In genomic region chr3:160112996-160113395, GRCh38 we compare ENCODE assay signal across 22 cellular contexts.
DNase-seq lines count a peak whose midpoint lies in the region; ATAC-seq, FAIRE-seq and TF ChIP-seq lines count a peak whose summit lies in the region.
"Had no signal": no experiment of that assay in that cellular context is flagged by ENCODE, and none has a peak within 500 bp of the region (broad histone marks: within the 10 kb centered on the region; RNA-seq: fewer than 3 reads in every experiment).

No MANE protein-coding gene starts in this region.

- peaks cover 6 to 11% of the 10 kb centered on the region in 2 donors for H3K27me3 Mint-ChIP-seq in stimulated activated naive B cell treated with anti-CD40 and anti-IgM and Interleukin-4, amounts not matched to agents 10 μg/mL and 1 μg/mL and 100 μg/mL, for 72 hours

- H3K9me3 Mint-ChIP-seq in stimulated activated naive B cell treated with anti-CD40 and anti-IgM and Interleukin-4, amounts not matched to agents 10 μg/mL and 1 μg/mL and 100 μg/mL, for 72 hours: no peaks in the 10 kb centered on the region
- H3K9me3 Mint-ChIP-seq: CD8-positive, alpha-beta T cell had no signal

- H3K9me3 ChIP-seq in liver (ENCODE audit: control insufficient read depth in 4 of 4, low read length in 3 of 4) (no peaks in the 10 kb centered on the region), HepG2 (ENCODE audit: low read length) (no peaks in the 10 kb centered on the region), right lobe of liver (no peaks in the 10 kb centered on the region), osteoblast (ENCODE audit: low read depth, low read length) (no peaks in the 10 kb centered on the region)
- H3K9me3 ChIP-seq: BLaER1 treated with 17β-estradiol and CSF1 and Interleukin-3, amounts not matched to agents 10 nM and 100 nM; Caco-2 had no signal

- ATAC-seq in HepG2 (no peak), right lobe of liver (peak in 3 of 4 donors; percentile 13 to 47 (median 36))
- ATAC-seq in stimulated activated naive B cell treated with anti-CD40 and anti-IgM and Interleukin-4, amounts not matched to agents 10 μg/mL and 1 μg/mL and 100 μg/mL, for 72 hours (replicated peaks): no peak
- ATAC-seq: A549; CD8-positive, alpha-beta T cell had no signal

- no peaks in the 10 kb centered on the region for H3K4me1 Mint-ChIP-seq in stimulated activated naive B cell treated with anti-CD40 and anti-IgM and Interleukin-4, amounts not matched to agents 10 μg/mL and 1 μg/mL and 100 μg/mL, for 72 hours
- H3K4me1 Mint-ChIP-seq: B cell had no signal

- H3K36me3 ChIP-seq in liver (ENCODE audit: control insufficient read depth in 4 of 4, insufficient read depth in 3 of 4, low read depth in 1 of 4, low read length in 3 of 4): no peaks in the 10 kb centered on the region
- no peaks in the 10 kb centered on the region for H3K36me3 ChIP-seq in HepG2 (replicated peaks in 1 of 2; ENCODE audit: control insufficient read depth in 1 of 2, insufficient read depth in 2 of 2, low read length in 2 of 2)
- H3K36me3 ChIP-seq in right lobe of liver: no peaks in the 10 kb centered on the region
- H3K36me3 ChIP-seq in osteoblast (ENCODE audit: insufficient read depth, low read length): no peaks in the 10 kb centered on the region
- H3K36me3 ChIP-seq: BLaER1 treated with 17β-estradiol and CSF1 and Interleukin-3, amounts not matched to agents 10 nM and 100 nM had no signal

- H3K27ac ChIP-seq in liver (ENCODE audit: low read depth in 1 of 2, low read length in 2 of 2): no peak overlapping the region
- H3K27ac ChIP-seq in HepG2 (ENCODE audit: extremely low read length, insufficient read depth, low read length): no peak overlapping the region
- no peak overlapping the region for H3K27ac ChIP-seq in right lobe of liver
- no peak overlapping the region for H3K27ac ChIP-seq in osteoblast (ENCODE audit: low read depth, low read length)
- H3K27ac ChIP-seq: 22Rv1; BLaER1 treated with 17β-estradiol and CSF1 and Interleukin-3, amounts not matched to agents 10 nM and 100 nM; C4-2B had no signal

- DNase-seq in HepG2 (ENCODE audit: low spot score): no peak
- DNase-seq in right lobe of liver: no peak
- peak; percentile 46 for DNase-seq in osteoblast (ENCODE audit: insufficient read length, low spot score, missing footprints)
- no peak for DNase-seq in LoVo (ENCODE audit: low spot score)
- no peak for DNase-seq in stimulated activated naive B cell treated with anti-CD40 and anti-IgM and Interleukin-4, amounts not matched to agents 10 μg/mL and 1 μg/mL and 100 μg/mL, for 72 hours
- DNase-seq: AML-193; Caco-2; Calu3; CD4-positive, alpha-beta T cell; CD8-positive, alpha-beta T cell; DMS79 treated with DMSO at 0.1 percent for 48 hours; GF-D8 had no signal

- H2AFZ ChIP-seq in HepG2 (ENCODE audit: low read length) (no peak overlapping the region), osteoblast (ENCODE audit: low read length) (no peak overlapping the region)

- 59% methylated on average over 4 of the region's 4 CpGs for WGBS in liver
- WGBS in HepG2 (ENCODE audit: low lambda C conversion rate): 78% methylated on average over 4 of the region's 4 CpGs
- WGBS in right lobe of liver (ENCODE audit: insufficient coverage, low coverage, low lambda C conversion rate, missing lambda C conversion rate): 55% methylated on average over 4 of the region's 4 CpGs

- no peak for TF ChIP-seq POLR2A in HepG2 (IDR thresholded peaks at IDR 0.05; ENCODE audit: insufficient read depth in 1 of 2, low read depth in 2 of 2, low read length in 2 of 2)
- no peak for TF ChIP-seq POLR2A in right lobe of liver (IDR thresholded peaks at IDR 0.05)

- no peaks in the 10 kb centered on the region for H3K36me3 Mint-ChIP-seq in stimulated activated naive B cell treated with anti-CD40 and anti-IgM and Interleukin-4, amounts not matched to agents 10 μg/mL and 1 μg/mL and 100 μg/mL, for 72 hours
- H3K36me3 Mint-ChIP-seq: CD8-positive, alpha-beta T cell had no signal

- POLR2A ChIA-PET in HepG2 (lab: Yijun Ruan, JAX): no interaction called here

- H3K9ac ChIP-seq in liver (ENCODE audit: low read depth in 1 of 2, low read length in 2 of 2) (no peak overlapping the region), HepG2 (ENCODE audit: insufficient read depth, low read depth, low read length) (no peak overlapping the region)
- H3K9ac ChIP-seq: BLaER1 treated with 17β-estradiol and CSF1 and Interleukin-3, amounts not matched to agents 10 nM and 100 nM had no signal

- intact Hi-C loops in HepG2 (cut with micrococcal nuclease; ENCODE audit: unreplicated experiment): no loop called here
- intact Hi-C loops in right lobe of liver (cut with DNase I): no loop called here

- H3K27me3 ChIP-seq in liver (ENCODE audit: control insufficient read depth in 4 of 4, insufficient read depth in 4 of 4, low read length in 3 of 4): no peaks in the 10 kb centered on the region
- H3K27me3 ChIP-seq in HepG2 (ENCODE audit: control insufficient read depth in 1 of 2, insufficient read depth in 2 of 2, low read length in 2 of 2): no peaks in the 10 kb centered on the region
- H3K27me3 ChIP-seq in right lobe of liver: no peaks in the 10 kb centered on the region
- H3K27me3 ChIP-seq in osteoblast (ENCODE audit: insufficient read depth, low read length): peaks cover 11% of the 10 kb centered on the region
- H3K27me3 ChIP-seq: BLaER1 treated with 17β-estradiol and CSF1 and Interleukin-3, amounts not matched to agents 10 nM and 100 nM had no signal

- no peaks in the 10 kb centered on the region for H3K79me2 ChIP-seq in HepG2 (ENCODE audit: insufficient read depth, low read length)
- H3K79me2 ChIP-seq in osteoblast (ENCODE audit: insufficient read depth, low read length): no peaks in the 10 kb centered on the region

- H3K27ac Mint-ChIP-seq in stimulated activated naive B cell treated with anti-CD40 and anti-IgM and Interleukin-4, amounts not matched to agents 10 μg/mL and 1 μg/mL and 100 μg/mL, for 72 hours: no peak overlapping the region
- H3K27ac Mint-ChIP-seq: B cell; CD4-positive, alpha-beta T cell; CD8-positive, alpha-beta T cell had no signal

- H3K4me3 Mint-ChIP-seq in stimulated activated naive B cell treated with anti-CD40 and anti-IgM and Interleukin-4, amounts not matched to agents 10 μg/mL and 1 μg/mL and 100 μg/mL, for 72 hours: no peak overlapping the region
- H3K4me3 Mint-ChIP-seq: B cell; CD4-positive, alpha-beta T cell; CD8-positive, alpha-beta T cell had no signal

- TF ChIP-seq RAD21 in liver (IDR thresholded peaks at IDR 0.05) (no peak), HepG2 (CRISPR knock-in tag; IDR thresholded peaks at IDR 0.05) (no peak)

- H4K20me1 ChIP-seq in HepG2 (ENCODE audit: insufficient read depth, low read length) (no peaks in the 10 kb centered on the region), osteoblast (ENCODE audit: insufficient read depth, low read length) (no peaks in the 10 kb centered on the region)
- H4K20me1 ChIP-seq: BLaER1 treated with 17β-estradiol and CSF1 and Interleukin-3, amounts not matched to agents 10 nM and 100 nM had no signal

- FAIRE-seq in HepG2 (lab: Jason Lieb, UNC): no peak
- FAIRE-seq: A549, D721Med, G401.6, GM12891, GM19239 had no signal

- H3K4me1 ChIP-seq in liver (ENCODE audit: control insufficient read depth in 4 of 4, insufficient read depth in 4 of 4, low read length in 3 of 4) (peaks cover 9 to 15% (median 13%) of the 10 kb centered on the region in 4 donors), HepG2 (ENCODE audit: insufficient read depth, low read length) (peaks cover 46% of the 10 kb centered on the region), right lobe of liver (peaks cover 0 to 34% (median 10%) of the 10 kb centered on the region in 4 donors), osteoblast (ENCODE audit: insufficient read depth, low read length) (peaks cover 6% of the 10 kb centered on the region)

- H3K4me3 ChIP-seq in liver (ENCODE audit: low read depth in 1 of 3, low read length in 3 of 3) (no peak overlapping the region), HepG2 (replicated peaks in 1 of 3; ENCODE audit: insufficient read depth in 1 of 3, low read depth in 2 of 3, low read length in 3 of 3) (no peak overlapping the region), right lobe of liver (no peak overlapping the region), osteoblast (ENCODE audit: insufficient read depth, low read length) (no peak overlapping the region)
- H3K4me3 ChIP-seq: A549; BLaER1 treated with 17β-estradiol and CSF1 and Interleukin-3, amounts not matched to agents 10 nM and 100 nM had no signal

- H3K4me2 ChIP-seq in HepG2 (ENCODE audit: low read depth, low read length): no peak overlapping the region
- no peak overlapping the region for H3K4me2 ChIP-seq in osteoblast (ENCODE audit: insufficient read depth, low read length)
- H3K4me2 ChIP-seq: A549; BLaER1 treated with 17β-estradiol and CSF1 and Interleukin-3, amounts not matched to agents 10 nM and 100 nM had no signal

- no TSS peak for BruUV-seq in HepG2 (replicated peaks; lab: Mats Ljungman, UMichigan)

- CTCF ChIA-PET in HepG2 (lab: Yijun Ruan, JAX; ENCODE audit: low intra/inter-chr PET ratio, low total read pairs): no interaction called here

- in situ Hi-C loops in HepG2 (cut with HindIII; ENCODE audit: extremely low pct_ligation_motif_present, low pct_unique_long_range_greater_than_20kb): no loop called here

- TF ChIP-seq EP300 in HepG2 (IDR thresholded peaks at IDR 0.05; ENCODE audit: low read depth in 2 of 2, low read length in 2 of 2) (no peak), HepG2 (CRISPR knock-in tag; IDR thresholded peaks at IDR 0.05; ENCODE audit: borderline replicate concordance) (no peak)

- TF ChIP-seq CTCF in liver (IDR thresholded peaks at IDR 0.05; ENCODE audit: low read depth, low read length, missing input control) (no peak), HepG2 (CRISPR knock-in tag; IDR thresholded peaks at IDR 0.05) (no peak), right lobe of liver (IDR thresholded peaks at IDR 0.05) (no peak), osteoblast (IDR thresholded peaks at IDR 0.05; ENCODE audit: extremely low read depth, low read depth, low read length) (no peak)

TF ChIP-seq in liver, 16 proteins besides CTCF, POLR2A, EP300 and RAD21 (continues in another document):
- TF ChIP-seq HNF4A (conservative IDR thresholded peaks at IDR 0.05): peak in 1 of 2 donors; percentile 68
- peak in 1 of 2 donors; percentile 32 for TF ChIP-seq JUND (IDR thresholded peaks at IDR 0.05)
- TF ChIP-seq EGR1 (IDR thresholded peaks at IDR 0.05; ENCODE audit: low read depth in 2 of 2): no peak

Comparison
In these comparisons a context has a peak if more than half of its experiments do, and no peak if none do; other contexts are left out.
1. ATAC-seq: peak in right lobe of liver (3 of 4); none in HepG2 (single experiment) and stimulated activated naive B cell treated with anti-CD40 and anti-IgM and Interleukin-4, amounts not matched to agents 10 μg/mL and 1 μg/mL and 100 μg/mL, for 72 hours (0 of 2).